ENCODE assay signal across 29 cellular contexts in genomic region chrX:69073241-69073640, GRCh38.
"Had no signal": no experiment of that assay in that cellular context is flagged by ENCODE, and none has a peak within 500 bp of the region (broad histone marks: within the 10 kb centered on the region; RNA-seq: fewer than 3 reads in every experiment).

No MANE protein-coding gene starts in this region.

- H3K4me3 ChIP-seq: coronary artery, dorsolateral prefrontal cortex had no signal

- DNase-seq: activated B cell treated with CpG ODN at 0.5 μM for 24 hours; activated CD4-positive, alpha-beta T cell treated with anti-CD3 and anti-CD28 coated beads for 48 hours; activated CD4-positive, alpha-beta T cell treated with anti-CD3 and anti-CD28 coated beads, Interleukin-2, amount 50 U/mL, for 1 hour; activated CD4-positive, alpha-beta T cell treated with anti-CD3 and anti-CD28 coated beads, Interleukin-2, amount 50 U/mL, for 48 hours; activated CD8-positive, alpha-beta memory T cell treated with anti-CD3 and anti-CD28 coated beads for 24 hours; activated CD8-positive, alpha-beta T cell treated with anti-CD3 and anti-CD28 coated beads for 36 hours; activated effector memory CD4-positive, alpha-beta T cell treated with anti-CD3 and anti-CD28 coated beads, Interleukin-2, amount 50 U/mL, for 16 hours; activated naive CD4-positive, alpha-beta T cell treated with anti-CD3 and anti-CD28 coated beads, Interleukin-2, amount 10 ng/mL, durations not matched to agents 7 days and 5 days; activated T-cell treated with anti-CD3 and anti-CD28 coated beads, Interleukin-2, amount 50 U/mL, for 1 hour; activated T-cell treated with anti-CD3 and anti-CD28 coated beads, Interleukin-2, amount 50 U/mL, for 48 hours; amniotic stem cell; anterior cingulate cortex; central memory CD4-positive, alpha-beta T cell; effector memory CD4-positive, alpha-beta T cell; endodermal cell; foreskin fibroblast; T-helper 1 cell; T-helper 17 cell; T1000; WERI-Rb-1 had no signal

- H3K27me3 Mint-ChIP-seq: activated B cell treated with CpG ODN at 0.5 μM for 24 hours; activated CD8-positive, alpha-beta T cell treated with anti-CD3 and anti-CD28 coated beads for 36 hours; activated naive CD4-positive, alpha-beta T cell treated with anti-CD3 and anti-CD28 coated beads, Interleukin-2, amount 10 ng/mL, durations not matched to agents 7 days and 5 days; activated naive CD8-positive, alpha-beta T cell; dendritic cell treated with granulocyte-macrophage colony-stimulating factor and Interleukin-4, amounts not matched to agents 40 ng/mL and 50 ng/mL, for 4 days; T-helper 17 cell had no signal

- H3K27ac Mint-ChIP-seq: activated B cell treated with CpG ODN at 0.5 μM for 24 hours; activated CD8-positive, alpha-beta T cell treated with anti-CD3 and anti-CD28 coated beads for 36 hours; activated naive CD4-positive, alpha-beta T cell treated with anti-CD3 and anti-CD28 coated beads, Interleukin-2, amount 10 ng/mL, durations not matched to agents 7 days and 5 days; activated naive CD8-positive, alpha-beta T cell; activated T-helper 1 cell treated with anti-CD3 and anti-CD28 coated beads, Interleukin-12 subunit alpha, Interleukin-12 subunit beta, Interleukin-2, Interleukin-4 antibody, amounts not matched to agents 30 ng/mL and 10 ng/mL and 1 ng/mL, durations not matched to agents 14 hours and 24 hours and 36 hours; activated T-helper 2 cell treated with anti-CD3 and anti-CD28 coated beads, Interferon-gamma antibody, Interleukin-2, Interleukin-4, amounts not matched to agents 10 μg/mL and 5 μg/mL and 100 μg/mL, durations not matched to agents 14 hours and 24 hours and 36 hours; dendritic cell treated with granulocyte-macrophage colony-stimulating factor and Interleukin-4, amounts not matched to agents 40 ng/mL and 50 ng/mL, for 4 days; endodermal cell; T-helper 17 cell; T-helper 2 cell treated with Interferon-gamma antibody and Interleukin-4, amounts not matched to agents 5 μg/mL and 100 μg/mL, for 36 hours had no signal

- ATAC-seq: activated CD4-positive, CD25-positive, alpha-beta regulatory T cell treated with anti-CD3 and anti-CD28 coated beads, Interleukin-2, amount 50 U/mL, for 24 hours; activated CD8-positive, alpha-beta T cell treated with anti-CD3 and anti-CD28 coated beads for 36 hours; esophagus mucosa; T-helper 17 cell had no signal

- H3K4me3 Mint-ChIP-seq: activated B cell treated with CpG ODN at 0.5 μM for 24 hours; activated CD8-positive, alpha-beta T cell treated with anti-CD3 and anti-CD28 coated beads for 36 hours; activated naive CD4-positive, alpha-beta T cell treated with anti-CD3 and anti-CD28 coated beads, Interleukin-2, amount 10 ng/mL, durations not matched to agents 7 days and 5 days; activated naive CD8-positive, alpha-beta T cell; activated T-helper 1 cell treated with anti-CD3 and anti-CD28 coated beads, Interleukin-12 subunit alpha, Interleukin-12 subunit beta, Interleukin-2, Interleukin-4 antibody, amounts not matched to agents 30 ng/mL and 10 ng/mL and 1 ng/mL, durations not matched to agents 14 hours and 24 hours and 36 hours; dendritic cell treated with granulocyte-macrophage colony-stimulating factor and Interleukin-4, amounts not matched to agents 40 ng/mL and 50 ng/mL, for 4 days; endodermal cell; T-helper 17 cell; T-helper 2 cell treated with Interferon-gamma antibody and Interleukin-4, amounts not matched to agents 5 μg/mL and 100 μg/mL, for 36 hours had no signal

- H3K36me3 Mint-ChIP-seq: activated naive CD4-positive, alpha-beta T cell treated with anti-CD3 and anti-CD28 coated beads, Interleukin-2, amount 10 ng/mL, durations not matched to agents 7 days and 5 days; activated naive CD8-positive, alpha-beta T cell had no signal

- H3K36me3 ChIP-seq: WERI-Rb-1 had no signal

- H3K27ac ChIP-seq: coronary artery, dorsolateral prefrontal cortex, WERI-Rb-1 had no signal

- H3K4me1 Mint-ChIP-seq: activated B cell treated with CpG ODN at 0.5 μM for 24 hours; activated naive CD4-positive, alpha-beta T cell treated with anti-CD3 and anti-CD28 coated beads, Interleukin-2, amount 10 ng/mL, durations not matched to agents 7 days and 5 days; T-helper 17 cell had no signal

- H3K9me3 Mint-ChIP-seq: activated B cell treated with CpG ODN at 0.5 μM for 24 hours; activated CD8-positive, alpha-beta T cell treated with anti-CD3 and anti-CD28 coated beads for 36 hours; activated naive CD4-positive, alpha-beta T cell treated with anti-CD3 and anti-CD28 coated beads, Interleukin-2, amount 10 ng/mL, durations not matched to agents 7 days and 5 days; activated T-helper 1 cell treated with anti-CD3 and anti-CD28 coated beads, Interleukin-12 subunit alpha, Interleukin-12 subunit beta, Interleukin-2, Interleukin-4 antibody, amounts not matched to agents 30 ng/mL and 10 ng/mL and 1 ng/mL, durations not matched to agents 14 hours and 24 hours and 36 hours; activated T-helper 2 cell treated with anti-CD3 and anti-CD28 coated beads, Interferon-gamma antibody, Interleukin-2, Interleukin-4, amounts not matched to agents 10 μg/mL and 5 μg/mL and 100 μg/mL, durations not matched to agents 14 hours and 24 hours and 36 hours; dendritic cell treated with granulocyte-macrophage colony-stimulating factor and Interleukin-4, amounts not matched to agents 40 ng/mL and 50 ng/mL, for 4 days; T-helper 2 cell treated with Interferon-gamma antibody and Interleukin-4, amounts not matched to agents 5 μg/mL and 100 μg/mL, for 36 hours had no signal
